ENCODE assay signal across 33 cellular contexts in the genomic region with DNA sequence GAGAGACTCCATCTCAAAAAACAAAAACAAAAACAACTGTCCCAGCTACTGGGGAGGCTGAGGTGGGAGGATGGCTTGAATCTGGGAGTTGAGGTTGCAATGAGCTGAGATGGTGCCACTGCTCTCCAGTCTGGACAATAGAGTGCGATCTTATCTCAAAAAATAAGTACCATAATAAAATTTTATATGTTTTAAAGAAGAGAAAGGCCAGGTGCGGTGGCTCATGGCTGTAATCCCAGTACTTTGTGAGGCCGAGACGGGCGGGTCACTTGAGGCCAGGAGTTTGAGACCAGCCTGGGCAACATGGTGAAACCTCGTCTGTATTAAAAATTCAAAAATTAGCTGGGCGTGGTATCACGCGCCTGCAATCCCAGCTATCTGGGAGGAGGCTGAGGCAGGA. TPM values are rescaled to one million over a fixed set of nuclear protein-coding genes. Genes with fewer than 3 reads are reported as not detected.
"Had no signal": no experiment of that assay in that cellular context is flagged by ENCODE, and none has a peak within 500 bp of the region (broad histone marks: within the 10 kb centered on the region; RNA-seq: fewer than 3 reads in every experiment).

No MANE protein-coding gene starts in this region.

- H3K9me3 Mint-ChIP-seq: activated B cell treated with CpG ODN at 0.5 μM for 24 hours; activated CD8-positive, alpha-beta T cell treated with anti-CD3 and anti-CD28 coated beads for 36 hours; activated naive CD8-positive, alpha-beta T cell treated with anti-CD3 and anti-CD28 coated beads for 36 hours; activated naive CD8-positive, alpha-beta T cell treated with anti-CD3 and anti-CD28 coated beads, Interleukin-2, amount 50 U/mL, for 24 hours; activated T-cell treated with anti-CD3 and anti-CD28 coated beads, Interleukin-2, amount 50 U/mL, for 4 hours; activated T-helper 17 cell treated with anti-CD3 and anti-CD28 coated beads, Interleukin-2, amount 50 U/mL, for 72 hours; effector memory CD8-positive, alpha-beta T cell; T-helper 2 cell treated with Interferon-gamma antibody and Interleukin-4, amounts not matched to agents 5 μg/mL and 100 μg/mL, for 36 hours had no signal

- DNase-seq: activated B cell treated with CpG ODN at 0.5 μM for 24 hours; activated CD4-positive, alpha-beta T cell treated with anti-CD3 and anti-CD28 coated beads for 48 hours; activated CD4-positive, alpha-beta T cell treated with anti-CD3 and anti-CD28 coated beads, Interleukin-2, amount 50 U/mL, for 1 hour; activated CD4-positive, alpha-beta T cell treated with anti-CD3 and anti-CD28 coated beads, Interleukin-2, amount 50 U/mL, for 48 hours; activated CD8-positive, alpha-beta memory T cell treated with anti-CD3 and anti-CD28 coated beads for 24 hours; activated CD8-positive, alpha-beta T cell treated with anti-CD3 and anti-CD28 coated beads for 36 hours; activated effector memory CD4-positive, alpha-beta T cell treated with Interleukin-2 at 50 U/mL for 16 hours; activated gamma-delta T cell treated with Interleukin-2 at 50 U/mL for 16 hours; activated naive CD4-positive, alpha-beta T cell treated with anti-CD3 and anti-CD28 coated beads, Interleukin-2, amount 50 U/mL, for 16 hours; activated naive CD4-positive, alpha-beta T cell treated with Interleukin-2 at 50 U/mL for 16 hours; activated naive CD8-positive, alpha-beta T cell treated with anti-CD3 and anti-CD28 coated beads for 36 hours; activated naive CD8-positive, alpha-beta T cell treated with anti-CD3 and anti-CD28 coated beads, Interleukin-2, amount 50 U/mL, for 24 hours; activated T-cell treated with anti-CD3 and anti-CD28 coated beads, Interleukin-2, amount 50 U/mL, for 4 hours; adrenal gland; amygdala; aorta; body of pancreas; caudate nucleus; cortex of kidney; dermis blood vessel endothelial cell; effector CD4-positive, alpha-beta T cell; effector memory CD8-positive, alpha-beta T cell; erythroblast; foreskin keratinocyte; gastrocnemius medialis; glutamatergic neuron; heart left ventricle; T1000; WERI-Rb-1 had no signal

- H3K4me1 Mint-ChIP-seq: activated B cell treated with CpG ODN at 0.5 μM for 24 hours; activated naive CD8-positive, alpha-beta T cell treated with anti-CD3 and anti-CD28 coated beads for 36 hours; activated naive CD8-positive, alpha-beta T cell treated with anti-CD3 and anti-CD28 coated beads, Interleukin-2, amount 50 U/mL, for 24 hours; activated T-helper 17 cell treated with anti-CD3 and anti-CD28 coated beads, Interleukin-2, amount 50 U/mL, for 72 hours had no signal

- H3K36me3 Mint-ChIP-seq: activated naive CD8-positive, alpha-beta T cell treated with anti-CD3 and anti-CD28 coated beads for 36 hours had no signal

- H3K4me3 Mint-ChIP-seq: activated B cell treated with CpG ODN at 0.5 μM for 24 hours; activated CD8-positive, alpha-beta T cell treated with anti-CD3 and anti-CD28 coated beads for 36 hours; activated naive CD8-positive, alpha-beta T cell treated with anti-CD3 and anti-CD28 coated beads for 36 hours; activated naive CD8-positive, alpha-beta T cell treated with anti-CD3 and anti-CD28 coated beads, Interleukin-2, amount 50 U/mL, for 24 hours; activated T-cell treated with anti-CD3 and anti-CD28 coated beads, Interleukin-2, amount 50 U/mL, for 4 hours; activated T-helper 17 cell treated with anti-CD3 and anti-CD28 coated beads, Interleukin-2, amount 50 U/mL, for 72 hours; effector memory CD8-positive, alpha-beta T cell; T-helper 2 cell treated with Interferon-gamma antibody and Interleukin-4, amounts not matched to agents 5 μg/mL and 100 μg/mL, for 36 hours had no signal

- H3K27ac Mint-ChIP-seq: activated B cell treated with CpG ODN at 0.5 μM for 24 hours; activated CD8-positive, alpha-beta T cell treated with anti-CD3 and anti-CD28 coated beads for 36 hours; activated naive CD8-positive, alpha-beta T cell treated with anti-CD3 and anti-CD28 coated beads for 36 hours; activated naive CD8-positive, alpha-beta T cell treated with anti-CD3 and anti-CD28 coated beads, Interleukin-2, amount 50 U/mL, for 24 hours; activated T-helper 17 cell treated with anti-CD3 and anti-CD28 coated beads, Interleukin-2, amount 50 U/mL, for 72 hours; effector memory CD8-positive, alpha-beta T cell; T-helper 2 cell treated with Interferon-gamma antibody and Interleukin-4, amounts not matched to agents 5 μg/mL and 100 μg/mL, for 36 hours had no signal

RNA-seq across cellular contexts. Expression of gene MSLN, which starts 16.3 kb away (rescaled TPM):
- total RNA-seq: activated B cell treated with CpG ODN at 0.5 μM for 24 hours; activated CD8-positive, alpha-beta T cell treated with anti-CD3 and anti-CD28 coated beads for 36 hours; activated naive CD8-positive, alpha-beta T cell treated with anti-CD3 and anti-CD28 coated beads for 36 hours; activated T-helper 17 cell treated with anti-CD3 and anti-CD28 coated beads, Interleukin-2, amount 50 U/mL, for 72 hours; chondrocyte; dermis blood vessel endothelial cell; gastrocnemius medialis had no signal

RNA-seq across cellular contexts. Expression of gene GNG13, which starts 23.7 kb away (rescaled TPM):
- total RNA-seq: activated B cell treated with CpG ODN at 0.5 μM for 24 hours; activated CD8-positive, alpha-beta T cell treated with anti-CD3 and anti-CD28 coated beads for 36 hours; activated naive CD8-positive, alpha-beta T cell treated with anti-CD3 and anti-CD28 coated beads for 36 hours; activated T-cell treated with anti-CD3 and anti-CD28 coated beads, Interleukin-2, amount 50 U/mL, for 4 hours; activated T-helper 17 cell treated with anti-CD3 and anti-CD28 coated beads, Interleukin-2, amount 50 U/mL, for 72 hours; adrenal gland; aorta; body of pancreas; chondrocyte; dermis blood vessel endothelial cell; esophagus muscularis mucosa; foreskin keratinocyte; gastrocnemius medialis; heart left ventricle had no signal
